Comparison of ENCODE assay signal across 2 cellular contexts in the genomic region with DNA sequence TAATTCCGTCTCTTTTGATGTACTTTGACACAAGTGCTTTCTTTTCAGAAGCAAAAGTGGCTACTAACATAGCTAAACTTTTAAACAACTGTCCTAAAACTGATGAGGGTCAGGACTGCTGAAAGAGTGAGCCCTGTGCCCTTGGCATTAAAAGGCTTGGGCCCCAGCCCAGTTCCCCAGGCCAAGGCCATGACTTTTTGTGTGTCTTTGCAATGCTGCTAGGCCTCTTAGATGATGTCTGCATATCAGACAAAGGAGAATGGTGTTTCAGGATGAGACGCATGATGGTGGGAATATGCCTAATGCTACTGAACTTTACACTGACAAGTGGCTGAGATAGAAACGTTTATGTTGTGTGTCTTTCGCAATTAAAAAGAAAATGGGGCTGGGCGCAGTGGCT.
TF ChIP-seq lines count a peak whose summit lies in the region.

No MANE protein-coding gene starts in this region.

TF ChIP-seq in HepG2, 621 proteins besides CTCF, POLR2A, EP300 and RAD21 (continues in another document):
- TF ChIP-seq TRAFD1 (CRISPR knock-in tag; IDR thresholded peaks at IDR 0.05; ENCODE audit: borderline replicate concordance): no peak
- TF ChIP-seq HOXA9 (CRISPR knock-in tag; IDR thresholded peaks at IDR 0.05; ENCODE audit: borderline replicate concordance): no peak
- TF ChIP-seq, protein P1, sequence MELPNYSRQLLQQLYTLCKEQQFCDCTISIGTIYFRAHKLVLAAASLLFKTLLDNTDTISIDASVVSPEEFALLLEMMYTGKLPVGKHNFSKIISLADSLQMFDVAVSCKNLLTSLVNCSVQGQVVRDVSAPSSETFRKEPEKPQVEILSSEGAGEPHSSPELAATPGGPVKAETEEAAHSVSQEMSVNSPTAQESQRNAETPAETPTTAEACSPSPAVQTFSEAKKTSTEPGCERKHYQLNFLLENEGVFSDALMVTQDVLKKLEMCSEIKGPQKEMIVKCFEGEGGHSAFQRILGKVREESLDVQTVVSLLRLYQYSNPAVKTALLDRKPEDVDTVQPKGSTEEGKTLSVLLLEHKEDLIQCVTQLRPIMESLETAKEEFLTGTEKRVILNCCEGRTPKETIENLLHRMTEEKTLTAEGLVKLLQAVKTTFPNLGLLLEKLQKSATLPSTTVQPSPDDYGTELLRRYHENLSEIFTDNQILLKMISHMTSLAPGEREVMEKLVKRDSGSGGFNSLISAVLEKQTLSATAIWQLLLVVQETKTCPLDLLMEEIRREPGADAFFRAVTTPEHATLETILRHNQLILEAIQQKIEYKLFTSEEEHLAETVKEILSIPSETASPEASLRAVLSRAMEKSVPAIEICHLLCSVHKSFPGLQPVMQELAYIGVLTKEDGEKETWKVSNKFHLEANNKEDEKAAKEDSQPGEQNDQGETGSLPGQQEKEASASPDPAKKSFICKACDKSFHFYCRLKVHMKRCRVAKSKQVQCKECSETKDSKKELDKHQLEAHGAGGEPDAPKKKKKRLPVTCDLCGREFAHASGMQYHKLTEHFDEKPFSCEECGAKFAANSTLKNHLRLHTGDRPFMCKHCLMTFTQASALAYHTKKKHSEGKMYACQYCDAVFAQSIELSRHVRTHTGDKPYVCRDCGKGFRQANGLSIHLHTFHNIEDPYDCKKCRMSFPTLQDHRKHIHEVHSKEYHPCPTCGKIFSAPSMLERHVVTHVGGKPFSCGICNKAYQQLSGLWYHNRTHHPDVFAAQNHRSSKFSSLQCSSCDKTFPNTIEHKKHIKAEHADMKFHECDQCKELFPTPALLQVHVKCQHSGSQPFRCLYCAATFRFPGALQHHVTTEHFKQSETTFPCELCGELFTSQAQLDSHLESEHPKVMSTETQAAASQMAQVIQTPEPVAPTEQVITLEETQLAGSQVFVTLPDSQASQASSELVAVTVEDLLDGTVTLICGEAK (IDR thresholded peaks at IDR 0.05): no peak
- TF ChIP-seq, protein P1 (CRISPR knock-in tag; IDR thresholded peaks at IDR 0.05): no peak
- TF ChIP-seq ZNF331 (CRISPR knock-in tag; IDR thresholded peaks at IDR 0.05): no peak
- no peak for TF ChIP-seq SOX6 (IDR thresholded peaks at IDR 0.05)
- TF ChIP-seq SOX6 (CRISPR knock-in tag; IDR thresholded peaks at IDR 0.05): no peak
- TF ChIP-seq SRF (IDR thresholded peaks at IDR 0.05; ENCODE audit: low read depth, low read length): no peak
- no peak for TF ChIP-seq MYNN (CRISPR knock-in tag; IDR thresholded peaks at IDR 0.05; ENCODE audit: low read depth)
- no peak for TF ChIP-seq ARID3A (IDR thresholded peaks at IDR 0.05; ENCODE audit: low read depth, low read length)

TF ChIP-seq in K562, 482 proteins besides CTCF, POLR2A, EP300 and RAD21:
- TF ChIP-seq CEBPB (tag; IDR thresholded peaks at IDR 0.05): peak; percentile 23; the same call in 1 of the 2 replicates
- TF ChIP-seq, protein P2, sequence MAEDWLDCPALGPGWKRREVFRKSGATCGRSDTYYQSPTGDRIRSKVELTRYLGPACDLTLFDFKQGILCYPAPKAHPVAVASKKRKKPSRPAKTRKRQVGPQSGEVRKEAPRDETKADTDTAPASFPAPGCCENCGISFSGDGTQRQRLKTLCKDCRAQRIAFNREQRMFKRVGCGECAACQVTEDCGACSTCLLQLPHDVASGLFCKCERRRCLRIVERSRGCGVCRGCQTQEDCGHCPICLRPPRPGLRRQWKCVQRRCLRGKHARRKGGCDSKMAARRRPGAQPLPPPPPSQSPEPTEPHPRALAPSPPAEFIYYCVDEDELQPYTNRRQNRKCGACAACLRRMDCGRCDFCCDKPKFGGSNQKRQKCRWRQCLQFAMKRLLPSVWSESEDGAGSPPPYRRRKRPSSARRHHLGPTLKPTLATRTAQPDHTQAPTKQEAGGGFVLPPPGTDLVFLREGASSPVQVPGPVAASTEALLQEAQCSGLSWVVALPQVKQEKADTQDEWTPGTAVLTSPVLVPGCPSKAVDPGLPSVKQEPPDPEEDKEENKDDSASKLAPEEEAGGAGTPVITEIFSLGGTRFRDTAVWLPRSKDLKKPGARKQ (CRISPR knock-in tag; IDR thresholded peaks at IDR 0.05): no peak
